ENCODE assay signal across 11 cellular contexts in the genomic region with DNA sequence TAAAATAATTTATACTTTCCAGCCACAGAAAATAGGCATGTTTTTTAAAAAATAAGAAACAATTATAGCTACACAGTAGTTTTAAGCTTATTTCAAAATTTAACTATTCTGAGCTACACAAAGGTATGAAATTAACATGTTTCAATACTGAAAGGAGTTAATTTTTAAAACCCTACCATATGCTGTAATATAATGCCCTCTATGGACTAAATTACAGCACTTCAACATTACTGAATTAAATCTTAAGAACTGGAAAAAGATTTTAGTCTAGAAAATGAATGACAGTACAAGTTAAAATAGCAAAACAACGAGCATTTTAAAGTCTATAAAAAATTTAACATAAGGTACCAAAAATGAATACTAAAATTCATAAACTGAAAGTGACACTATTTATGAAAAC. TPM values are rescaled to one million over a fixed set of nuclear protein-coding genes. Genes with fewer than 3 reads are reported as not detected.
DNase-seq lines count a peak whose midpoint lies in the region; ATAC-seq, FAIRE-seq and TF ChIP-seq lines count a peak whose summit lies in the region.
"Had no signal": no experiment of that assay in that cellular context is flagged by ENCODE, and none has a peak within 500 bp of the region (broad histone marks: within the 10 kb centered on the region; RNA-seq: fewer than 3 reads in every experiment).

No MANE protein-coding gene starts in this region.

- no peak overlapping the region for H3K4me2 ChIP-seq in DOHH2 (ENCODE audit: low read length)
- no peak overlapping the region for H3K4me2 ChIP-seq in Loucy (ENCODE audit: low read depth, low read length, poor library complexity, severe bottlenecking)

- H3K27ac ChIP-seq in DOHH2 (ENCODE audit: low read depth, low read length) = no peak overlapping the region
- H3K27ac ChIP-seq in pancreas = peak overlapping the region in 2 of 4 donors; percentile 82 to 85

- no peaks in the 10 kb centered on the region for H3K27me3 Mint-ChIP-seq in central memory CD8-positive, alpha-beta T cell

- H3K27me3 ChIP-seq in DOHH2 (ENCODE audit: control insufficient read depth, low read length) = no peaks in the 10 kb centered on the region
- H3K27me3 ChIP-seq in Loucy (ENCODE audit: insufficient read depth, low read length, poor library complexity, severe bottlenecking) = no peaks in the 10 kb centered on the region
- H3K27me3 ChIP-seq in pancreas = no peaks in the 10 kb centered on the region

- peaks cover 47% of the 10 kb centered on the region for H3K4me1 Mint-ChIP-seq in central memory CD8-positive, alpha-beta T cell

- DNase-seq in central memory CD8-positive, alpha-beta T cell (ENCODE audit: low spot score in 2 of 2) = no peak
- DNase-seq in pancreas (no peak), AG08396 (ENCODE audit: low spot score) (no peak), COR-L47 (lab: John Stamatoyannopoulos, UW) (no peak)
- DNase-seq: activated naive CD4-positive, alpha-beta T cell treated with Interleukin-2 at 50 U/mL for 16 hours had no signal

- intact Hi-C loops in pancreas (cut with DNase I) = no loop called here

- H3K9me3 ChIP-seq in DOHH2 (ENCODE audit: control insufficient read depth, insufficient read depth, low read length) = no peaks in the 10 kb centered on the region
- H3K9me3 ChIP-seq in Loucy (ENCODE audit: insufficient read depth, low read depth, low read length) = no peaks in the 10 kb centered on the region
- H3K9me3 ChIP-seq in pancreas = no peaks in the 10 kb centered on the region

- H4K20me1 ChIP-seq in DOHH2 (ENCODE audit: control insufficient read depth, insufficient read depth, low read depth, low read length) (peaks cover 23% of the 10 kb centered on the region), Loucy (ENCODE audit: insufficient read depth, low read length, poor library complexity, severe bottlenecking) (peaks cover 95% of the 10 kb centered on the region)

- peaks cover 86% of the 10 kb centered on the region for H3K79me2 ChIP-seq in DOHH2 (ENCODE audit: control insufficient read depth, low read length)
- peaks cover 99% of the 10 kb centered on the region for H3K79me2 ChIP-seq in Loucy (ENCODE audit: insufficient read depth, low read length)

- H3F3A ChIP-seq in DOHH2 (ENCODE audit: control insufficient read depth, insufficient read depth) (0 out of 2 replicates have a peak, but pooled peaks cover 3% of the 10 kb centered on the region), Loucy (ENCODE audit: low read depth) (no peaks in the 10 kb centered on the region)

- H3K9me3 Mint-ChIP-seq in central memory CD8-positive, alpha-beta T cell = no peaks in the 10 kb centered on the region

- peak overlapping the region; percentile 44 for H3K27ac Mint-ChIP-seq in central memory CD8-positive, alpha-beta T cell (ENCODE audit: low read depth)

- no peak overlapping the region for H3K4me3 Mint-ChIP-seq in central memory CD8-positive, alpha-beta T cell

- no peak overlapping the region for H2AFZ ChIP-seq in Loucy (ENCODE audit: low read length)

- FAIRE-seq in pancreas (lab: Jason Lieb, UNC) = peak; percentile 68
- FAIRE-seq: HTR-8/SVneo had no signal

- H3K36me3 Mint-ChIP-seq in central memory CD8-positive, alpha-beta T cell (ENCODE audit: insufficient read depth) = peaks cover 8% of the 10 kb centered on the region

- ATAC-seq in central memory CD8-positive, alpha-beta T cell (replicated peaks; ENCODE audit: extremely low read depth, poor library complexity, severe bottlenecking) = no peak
- ATAC-seq in pancreas (peak in 1 of 4 donors; percentile 35), GM21447 (IDR thresholded peaks at IDR 0.05; ENCODE audit: unreplicated experiment) (no peak)
- no peak for ATAC-seq in activated CD4-positive, CD25-positive, alpha-beta regulatory T cell treated with anti-CD3 and anti-CD28 coated beads, Interleukin-2, amount 50 U/mL, for 24 hours

- H3K36me3 ChIP-seq in DOHH2 (ENCODE audit: control insufficient read depth, low read length) (peaks cover 17% of the 10 kb centered on the region), Loucy (ENCODE audit: insufficient read depth, low read length) (peaks cover 15% of the 10 kb centered on the region), pancreas (no peaks in the 10 kb centered on the region)

- WGBS in pancreas, 2 donors = 8 to 12% methylated on average over 1 of the region's 1 CpG

- H3K4me3 ChIP-seq in DOHH2 (ENCODE audit: low read length) = no peak overlapping the region
- no peak overlapping the region for H3K4me3 ChIP-seq in Loucy (ENCODE audit: low read length, poor library complexity, severe bottlenecking)
- no peak overlapping the region for H3K4me3 ChIP-seq in pancreas
- H3K4me3 ChIP-seq: skin epidermis had no signal

- H3K4me1 ChIP-seq in DOHH2 (ENCODE audit: control insufficient read depth, low read length) (peaks cover 49% of the 10 kb centered on the region), Loucy (ENCODE audit: insufficient read depth, low read length, poor library complexity, severe bottlenecking) (peaks cover 39% of the 10 kb centered on the region), pancreas (peaks cover 38 to 59% (median 53%) of the 10 kb centered on the region in 3 donors)

- peak; percentile 46 for TF ChIP-seq CTCF in DOHH2 (IDR thresholded peaks at IDR 0.05; ENCODE audit: low read depth, low read length, poor library complexity, severe bottlenecking)
- TF ChIP-seq CTCF in Loucy (conservative IDR thresholded peaks at IDR 0.05; ENCODE audit: low read length) = peak; percentile 64
- TF ChIP-seq CTCF in pancreas (IDR thresholded peaks at IDR 0.05) = no peak

- H3K9ac ChIP-seq in Loucy (ENCODE audit: low read depth, low read length, poor library complexity, severe bottlenecking) = no peak overlapping the region

- H3K9me2 ChIP-seq in DOHH2 (replicated peaks; ENCODE audit: control insufficient read depth, low read length) (no peaks in the 10 kb centered on the region), Loucy (replicated peaks; ENCODE audit: low read depth, low read length) (no peaks in the 10 kb centered on the region)

RNA-seq across cellular contexts. Expression of a gene that starts 36.3 kb away (rescaled TPM):
- total RNA-seq in pancreas = 100 to 1,000 TPM in 1 of 6 donors, 10 to 100 TPM in 5; 38.3 to 105 (median 77.3) TPM
- polyA plus RNA-seq in pancreas = 10 to 100 TPM; 59.2 to 97.8 TPM

Comparison
In these comparisons a context has a peak if more than half of its experiments do, and no peak if none do; other contexts are left out.
1. CTCF ChIP-seq: peak in DOHH2 (single experiment) and Loucy (single experiment); none in pancreas (0 of 4).